12 cellular contexts compared by ENCODE assay signal in the genomic region with DNA sequence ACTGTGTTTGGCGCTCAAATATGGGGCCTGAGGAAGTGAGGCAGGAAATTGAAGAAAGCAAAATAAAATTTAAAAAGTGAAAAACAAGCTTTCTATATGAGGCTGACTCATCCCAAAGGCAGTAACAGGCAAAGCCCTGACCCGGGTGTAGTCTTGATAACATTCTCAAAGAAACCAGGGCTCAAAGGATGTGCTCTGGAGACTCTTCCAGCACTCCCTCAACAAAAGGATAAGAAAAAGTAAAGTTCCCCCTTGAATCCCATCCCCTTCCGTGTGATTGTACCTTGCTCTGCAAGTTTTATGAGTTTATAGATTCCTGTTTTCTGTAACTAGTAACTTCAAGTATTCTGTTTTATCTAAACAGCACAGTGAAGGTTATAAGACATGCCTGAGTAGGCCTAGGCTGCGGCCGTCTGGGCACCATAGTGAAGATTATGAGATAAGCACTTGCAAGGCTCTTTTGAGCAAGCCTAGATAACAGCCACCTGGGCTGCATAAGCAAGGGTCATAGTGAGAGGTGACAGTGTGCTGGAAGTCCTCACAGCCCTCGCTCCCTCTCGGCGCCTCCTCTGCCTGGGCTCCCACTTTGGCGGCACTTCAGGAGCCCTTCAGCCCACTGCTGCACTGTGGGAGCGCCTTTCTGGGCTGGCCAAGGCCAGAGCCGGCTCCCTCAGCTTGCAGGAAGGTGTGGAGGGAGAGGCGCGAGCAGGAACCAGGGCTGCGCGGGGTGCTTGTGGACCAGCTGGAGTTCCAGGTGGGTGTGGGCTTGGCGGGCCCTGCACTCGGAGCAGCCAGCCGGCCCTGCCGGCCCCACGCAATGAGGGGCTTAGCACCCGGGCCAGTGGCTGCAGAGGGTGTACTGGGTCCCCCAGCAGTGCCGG. TPM values are rescaled to one million over a fixed set of nuclear protein-coding genes. Genes with fewer than 3 reads are reported as not detected.
A peak's percentile ranks its signal among the peaks of the same experiment; 100 is the strongest.
DNase-seq lines count a peak whose midpoint lies in the region; ATAC-seq and TF ChIP-seq lines count a peak whose summit lies in the region.
"Not testable (repeated sequence)": the region's sequence is repeated elsewhere in the genome, so short reads cannot be mapped to it uniquely, and the experiment has no call there.
"Had no signal": no experiment of that assay in that cellular context is flagged by ENCODE, and none has a peak within 500 bp of the region (broad histone marks: within the 10 kb centered on the region; RNA-seq: fewer than 3 reads in every experiment).

No MANE protein-coding gene starts in this region.

- not testable (repeated sequence) for H2AK5ac ChIP-seq in trophoblast cell (ENCODE audit: low read length)

- H3K4me2 ChIP-seq in DOHH2 (ENCODE audit: low read length) = peak overlapping the region; percentile 6; the same call in 1 of the 2 replicates
- peak overlapping the region; percentile 36; the same call in 1 of the 2 replicates for H3K4me2 ChIP-seq in PC-9
- H3K4me2 ChIP-seq in trophoblast cell (ENCODE audit: low read length) = not testable (repeated sequence)

- not testable (repeated sequence) for ATAC-seq in upper lobe of left lung (ENCODE audit: low FRiP score in 2 of 2)

- intact Hi-C loops in PC-9 (cut with micrococcal nuclease; ENCODE audit: unreplicated experiment) = loop anchor here (5.0 kb wide), 2 partner anchors 82 to 142 kb away; no protein-coding TSS in a partner anchor
- intact Hi-C loops in activated CD4-positive, alpha-beta memory T cell treated with anti-CD3 and anti-CD28 coated beads for 36 hours (cut with micrococcal nuclease) = not testable (repeated sequence)

- H3K36me3 ChIP-seq in DOHH2 (ENCODE audit: control insufficient read depth, low read length) = peaks cover 62% of the 10 kb centered on the region
- H3K36me3 ChIP-seq in PC-9 (ENCODE audit: low read depth) = peaks cover 35% of the 10 kb centered on the region
- H3K36me3 ChIP-seq in trophoblast cell (ENCODE audit: control insufficient read depth in 1 of 2, insufficient read depth in 2 of 2, low read length in 2 of 2); upper lobe of left lung: not testable (repeated sequence)

- H3K27ac Mint-ChIP-seq in activated CD4-positive, alpha-beta memory T cell treated with anti-CD3 and anti-CD28 coated beads for 36 hours = peak overlapping the region; percentile 94

- H3K79me2 ChIP-seq in DOHH2 (ENCODE audit: control insufficient read depth, low read length) (peaks cover 82% of the 10 kb centered on the region), PC-9 (ENCODE audit: low read depth) (peaks cover 76% of the 10 kb centered on the region)
- not testable (repeated sequence) for H3K79me2 ChIP-seq in trophoblast cell (ENCODE audit: control insufficient read depth, insufficient read depth, low read length, poor library complexity)

- not testable (repeated sequence) for BruUV-seq in PC-9 (replicated peaks; lab: Mats Ljungman, UMichigan)

- TF ChIP-seq EP300 in upper lobe of left lung (IDR thresholded peaks at IDR 0.05) = not testable (repeated sequence)

- not testable (repeated sequence) for H2BK12ac ChIP-seq in trophoblast cell (ENCODE audit: low read length)

- POLR2A ChIA-PET in PC-9 (lab: Charles Lee; ENCODE audit: unreplicated experiment) = interaction anchor here (0.6 to 0.7 kb wide), 3 partner anchors 40 to 578 kb away, joined by 4 to 8 read pairs (median 6); partner anchors contain the start of gene PI4KB
- POLR2A ChIA-PET in activated CD4-positive, alpha-beta memory T cell treated with anti-CD3 and anti-CD28 coated beads for 36 hours (lab: Charles Lee) = interaction anchor here (0.6 to 1.3 kb wide), 3 partner anchors 8 to 123 kb away, joined by 3 to 4 read pairs (median 4); no protein-coding TSS in a partner anchor

- not testable (repeated sequence) for H3K4ac ChIP-seq in trophoblast cell (ENCODE audit: low read depth, low read length)

- CTCF ChIA-PET in PC-9 (lab: Charles Lee) = interaction anchor here (0.6 to 0.7 kb wide), 2 partner anchors 31 to 565 kb away, joined by 3 to 9 read pairs; no protein-coding TSS in a partner anchor
- CTCF ChIA-PET in activated CD4-positive, alpha-beta memory T cell treated with anti-CD3 and anti-CD28 coated beads for 36 hours (lab: Charles Lee) = interaction anchor here (0.9 to 1.0 kb wide), 2 partner anchors 21 to 96 kb away, joined by 4 read pairs; no protein-coding TSS in a partner anchor

- H3K27me3 ChIP-seq in DOHH2 (ENCODE audit: control insufficient read depth, low read length); PC-9 (ENCODE audit: insufficient read depth, low read depth); trophoblast cell (ENCODE audit: insufficient read depth, low read length); upper lobe of left lung: not testable (repeated sequence)

- not testable (repeated sequence) for TF ChIP-seq CTCF in DOHH2 (IDR thresholded peaks at IDR 0.05; ENCODE audit: low read depth, low read length, poor library complexity, severe bottlenecking); PC-9 (conservative IDR thresholded peaks at IDR 0.05); upper lobe of left lung (IDR thresholded peaks at IDR 0.05)

- H3K9me3 Mint-ChIP-seq in activated CD4-positive, alpha-beta memory T cell treated with anti-CD3 and anti-CD28 coated beads for 36 hours = peaks cover 36% of the 10 kb centered on the region

- H3K4me1 Mint-ChIP-seq in activated CD4-positive, alpha-beta memory T cell treated with anti-CD3 and anti-CD28 coated beads for 36 hours (ENCODE audit: low read depth) = peaks cover 56% of the 10 kb centered on the region

- not testable (repeated sequence) for H3K9me2 ChIP-seq in DOHH2 (replicated peaks; ENCODE audit: control insufficient read depth, low read length); PC-9 (ENCODE audit: insufficient read depth)

- H4K91ac ChIP-seq in trophoblast cell (ENCODE audit: low read depth, low read length) = not testable (repeated sequence)

- H2AFZ ChIP-seq in PC-9; trophoblast cell (ENCODE audit: insufficient read depth, low read length, poor library complexity): not testable (repeated sequence)

- H4K8ac ChIP-seq in trophoblast cell (ENCODE audit: low read depth, low read length) = not testable (repeated sequence)

- H3K4me1 ChIP-seq in DOHH2 (ENCODE audit: control insufficient read depth, low read length) = peaks cover 29% of the 10 kb centered on the region
- H3K4me1 ChIP-seq in PC-9 (replicated peaks; ENCODE audit: insufficient read depth) = peaks cover 25% of the 10 kb centered on the region
- H3K4me1 ChIP-seq in trophoblast cell (ENCODE audit: control insufficient read depth in 1 of 2, insufficient read depth in 2 of 2, low read length in 2 of 2) = not testable (repeated sequence)
- H3K4me1 ChIP-seq in upper lobe of left lung = peaks cover 6 to 16% (median 11%) of the 10 kb centered on the region in 4 donors

- peaks cover 23% of the 10 kb centered on the region for H3K9me3 ChIP-seq in DOHH2 (ENCODE audit: control insufficient read depth, insufficient read depth, low read length)
- peaks cover 31% of the 10 kb centered on the region for H3K9me3 ChIP-seq in PC-9 (ENCODE audit: insufficient read depth, low read depth)
- not testable (repeated sequence) for H3K9me3 ChIP-seq in trophoblast cell (ENCODE audit: insufficient read depth, low read depth, low read length)
- peaks cover 0 to 17% (median 12%) of the 10 kb centered on the region in 4 donors for H3K9me3 ChIP-seq in upper lobe of left lung

- H3K9ac ChIP-seq in trophoblast cell (ENCODE audit: low read length) = not testable (repeated sequence)

- peaks cover 12% of the 10 kb centered on the region for H3K79me1 ChIP-seq in trophoblast cell (ENCODE audit: low read length)

- H3K14ac ChIP-seq in trophoblast cell (ENCODE audit: low read length) = not testable (repeated sequence)

- H2BK5ac ChIP-seq in trophoblast cell (ENCODE audit: low read depth, low read length, poor library complexity) = not testable (repeated sequence)

- H3F3A ChIP-seq in DOHH2 (ENCODE audit: control insufficient read depth, insufficient read depth) = not testable (repeated sequence)
- H3F3A ChIP-seq in PC-9 (ENCODE audit: insufficient read depth, low read depth) = peaks cover 21% of the 10 kb centered on the region; the same call in 1 of the 2 replicates

- TF ChIP-seq POLR2A in upper lobe of left lung (IDR thresholded peaks at IDR 0.05) = peak in 1 of 4 donors; percentile 4

- DNase-seq in PC-9, trophoblast cell: not testable (repeated sequence)
- DNase-seq in activated CD4-positive, alpha-beta memory T cell treated with anti-CD3 and anti-CD28 coated beads for 36 hours = peak; percentile 34
- DNase-seq in activated naive CD4-positive, alpha-beta T cell treated with anti-CD3 and anti-CD28 coated beads, Interleukin-2, amount 50 U/mL, for 16 hours = peak; percentile 16
- DNase-seq in effector CD4-positive, alpha-beta T cell = peak; percentile 16
- DNase-seq in iris pigment epithelial cell (ENCODE audit: low read depth) (peak; percentile 72), upper lobe of left lung (peak in 1 of 2 donors; percentile 83)

- not testable (repeated sequence) for H4K20me1 ChIP-seq in DOHH2 (ENCODE audit: control insufficient read depth, insufficient read depth, low read depth, low read length); PC-9 (ENCODE audit: insufficient read depth)

- H3K27ac ChIP-seq in DOHH2 (ENCODE audit: low read depth, low read length); PC-9: not testable (repeated sequence)
- H3K27ac ChIP-seq in trophoblast cell (ENCODE audit: low read depth, low read length) = peak overlapping the region; percentile 69
- H3K27ac ChIP-seq in upper lobe of left lung = peak overlapping the region; percentile 6 to 54 (median 25)

- peaks cover 52% of the 10 kb centered on the region for H3K36me3 Mint-ChIP-seq in activated CD4-positive, alpha-beta memory T cell treated with anti-CD3 and anti-CD28 coated beads for 36 hours

- not testable (repeated sequence) for H3K4me3 ChIP-seq in DOHH2 (ENCODE audit: low read length); PC-9; trophoblast cell (ENCODE audit: low read depth, low read length); upper lobe of left lung

- H3K4me3 Mint-ChIP-seq in activated CD4-positive, alpha-beta memory T cell treated with anti-CD3 and anti-CD28 coated beads for 36 hours = peak overlapping the region; percentile 65

- not testable (repeated sequence) for H3K23ac ChIP-seq in trophoblast cell (ENCODE audit: low read length)

- peak overlapping the region; percentile 50 for H3K18ac ChIP-seq in trophoblast cell (ENCODE audit: low read length)

- H4K12ac ChIP-seq in trophoblast cell (ENCODE audit: low read depth, low read length) = not testable (repeated sequence)

- not testable (repeated sequence) for H3K27me3 Mint-ChIP-seq in activated CD4-positive, alpha-beta memory T cell treated with anti-CD3 and anti-CD28 coated beads for 36 hours

- not testable (repeated sequence) for H2BK120ac ChIP-seq in trophoblast cell (ENCODE audit: insufficient read depth, low read length, poor library complexity)

- no CpG with 5 or more reads among the region's 22 CpGs for WGBS in trophoblast cell (ENCODE audit: extremely low coverage, insufficient coverage, insufficient read length)
- WGBS in upper lobe of left lung, 2 donors = 71 to 78% methylated on average over 8 to 17 of the region's 22 CpGs

RNA-seq across cellular contexts. Expression of gene THEM4, which starts 3.6 kb away (rescaled TPM):
- total RNA-seq in PC-9 (2021) (24.1 and 41.4 TPM in 2 replicates), upper lobe of left lung (10 to 100 TPM; 11.9 to 39.8 (median 15.5) TPM)
- 10 to 100 TPM; 19.6 to 24.9 TPM for total RNA-seq in activated CD4-positive, alpha-beta memory T cell treated with anti-CD3 and anti-CD28 coated beads for 36 hours
- 5.0 and 5.5 TPM in 2 replicates for polyA plus RNA-seq in trophoblast cell (2013)

RNA-seq across cellular contexts. Expression of gene THEM5, which starts 52.2 kb away (rescaled TPM):
- not detected in 2 replicates for total RNA-seq in PC-9 (2021)
- not detected for total RNA-seq in activated CD4-positive, alpha-beta memory T cell treated with anti-CD3 and anti-CD28 coated beads for 36 hours
- polyA plus RNA-seq in trophoblast cell (2013) = 9.2 and 11.3 TPM in 2 replicates
- not detected for total RNA-seq in upper lobe of left lung
- total RNA-seq: H1, right atrium auricular region, ureter had no signal
- polyA plus RNA-seq: H1, neural cell had no signal
